12 cellular contexts compared by ENCODE assay signal in genomic region chr7:20021834-20022233, GRCh38.
DNase-seq lines count a peak whose midpoint lies in the region; ATAC-seq lines count a peak whose summit lies in the region.
"Had no signal": no experiment of that assay in that cellular context is flagged by ENCODE, and none has a peak within 500 bp of the region (broad histone marks: within the 10 kb centered on the region; RNA-seq: fewer than 3 reads in every experiment).

No MANE protein-coding gene starts in this region.

- no peak overlapping the region for H3K4me3 ChIP-seq in aorta (ENCODE audit: low read length in 2 of 2)
- H3K4me3 ChIP-seq: PC-9, thoracic aorta had no signal

- intact Hi-C loops in aorta (cut with DNase I), result no loop called here

- H3K27ac ChIP-seq in aorta (ENCODE audit: low read depth in 1 of 2, low read length in 2 of 2), result no peak overlapping the region
- H3K27ac ChIP-seq: brain microvascular endothelial cell, PC-9, thoracic aorta had no signal

- 24 to 33% methylated on average over 1 of the region's 1 CpG for WGBS in aorta, 2 donors

- H3K27me3 ChIP-seq in aorta (ENCODE audit: control insufficient read depth in 1 of 2, insufficient read depth in 2 of 2, low read length in 1 of 2), result no peaks in the 10 kb centered on the region
- H3K27me3 ChIP-seq: brain microvascular endothelial cell had no signal

- peak; percentile 97 for ATAC-seq in GM18909 (IDR thresholded peaks at IDR 0.05; ENCODE audit: poor library complexity, unreplicated experiment)
- ATAC-seq in HG02623 (IDR thresholded peaks at IDR 0.05; ENCODE audit: unreplicated experiment), result peak; percentile 88
- peak; percentile 79 for ATAC-seq in HG03565 (IDR thresholded peaks at IDR 0.05; ENCODE audit: unreplicated experiment)
- ATAC-seq in aorta (ENCODE audit: low FRiP score), result no peak
- ATAC-seq in activated CD4-positive, CD25-positive, alpha-beta regulatory T cell treated with anti-CD3 and anti-CD28 coated beads, Interleukin-2, amount 50 U/mL, for 24 hours, result no peak
- ATAC-seq: activated CD4-positive, alpha-beta T cell treated with anti-CD3 and anti-CD28 coated beads for 36 hours had no signal

- H3K4me1 ChIP-seq in aorta (ENCODE audit: control insufficient read depth in 1 of 2, insufficient read depth in 2 of 2, low read length in 2 of 2), result no peaks in the 10 kb centered on the region

- DNase-seq in kidney tubule cell (ENCODE audit: low spot score), result peak; percentile 57
- no peak for DNase-seq in aorta
- no peak for DNase-seq in NCI-H1436 treated with DMSO at 0.1 percent for 48 hours (lab: John Stamatoyannopoulos, UW)
- no peak for DNase-seq in activated CD4-positive, alpha-beta T cell treated with anti-CD3 and anti-CD28 coated beads for 1 hour
- DNase-seq: activated CD4-positive, alpha-beta T cell treated with anti-CD3 and anti-CD28 coated beads for 36 hours; brain microvascular endothelial cell had no signal

- no peaks in the 10 kb centered on the region for H3K36me3 ChIP-seq in aorta (ENCODE audit: control insufficient read depth in 1 of 2, insufficient read depth in 2 of 2, low read length in 1 of 2)
- H3K36me3 ChIP-seq: brain microvascular endothelial cell, thoracic aorta had no signal

- H3K9me3 ChIP-seq in aorta (ENCODE audit: control insufficient read depth, low read length), result no peaks in the 10 kb centered on the region
- H3K9me3 ChIP-seq: thoracic aorta had no signal

Comparison
In these comparisons a context has a peak if more than half of its experiments do, and no peak if none do; other contexts are left out.
1. ATAC-seq: peak in GM18909 (single experiment), HG02623 (single experiment) and HG03565 (single experiment); none in aorta (single experiment) and activated CD4-positive, CD25-positive, alpha-beta regulatory T cell treated with anti-CD3 and anti-CD28 coated beads, Interleukin-2, amount 50 U/mL, for 24 hours (0 of 2).